ENCODE assay signal across 1 cellular context in genomic region chr5:34658023-34658422, GRCh38.
TF ChIP-seq lines count a peak whose summit lies in the region.

No MANE protein-coding gene starts in this region.

TF ChIP-seq in HepG2, 621 proteins besides CTCF, POLR2A, EP300 and RAD21:
- TF ChIP-seq ZNF407 (CRISPR knock-in tag; IDR thresholded peaks at IDR 0.05; ENCODE audit: not compliant biosample characterization) (no peak), HMGA1 (CRISPR knock-in tag; conservative IDR thresholded peaks at IDR 0.05) (no peak), MED8 (CRISPR knock-in tag; IDR thresholded peaks at IDR 0.05; ENCODE audit: insufficient replicate concordance) (no peak), HMGXB3 (CRISPR knock-in tag; IDR thresholded peaks at IDR 0.05; ENCODE audit: borderline replicate concordance) (no peak), ZMAT3 (CRISPR knock-in tag; conservative IDR thresholded peaks at IDR 0.05) (no peak), ZNF768 (CRISPR knock-in tag; IDR thresholded peaks at IDR 0.05) (no peak), FOXK1 (CRISPR knock-in tag; IDR thresholded peaks at IDR 0.05; ENCODE audit: borderline replicate concordance, low read depth) (no peak), IKZF5 (CRISPR knock-in tag; IDR thresholded peaks at IDR 0.05) (no peak), TARDBP (CRISPR knock-in tag; IDR thresholded peaks at IDR 0.05) (no peak), ZNF652 (CRISPR knock-in tag; IDR thresholded peaks at IDR 0.05; ENCODE audit: borderline replicate concordance, low read depth) (no peak), ZNF563 (CRISPR knock-in tag; IDR thresholded peaks at IDR 0.05) (no peak), PBX3 (CRISPR knock-in tag; IDR thresholded peaks at IDR 0.05; ENCODE audit: borderline replicate concordance) (no peak)
